ENCODE assay signal across 12 cellular contexts in the genomic region with DNA sequence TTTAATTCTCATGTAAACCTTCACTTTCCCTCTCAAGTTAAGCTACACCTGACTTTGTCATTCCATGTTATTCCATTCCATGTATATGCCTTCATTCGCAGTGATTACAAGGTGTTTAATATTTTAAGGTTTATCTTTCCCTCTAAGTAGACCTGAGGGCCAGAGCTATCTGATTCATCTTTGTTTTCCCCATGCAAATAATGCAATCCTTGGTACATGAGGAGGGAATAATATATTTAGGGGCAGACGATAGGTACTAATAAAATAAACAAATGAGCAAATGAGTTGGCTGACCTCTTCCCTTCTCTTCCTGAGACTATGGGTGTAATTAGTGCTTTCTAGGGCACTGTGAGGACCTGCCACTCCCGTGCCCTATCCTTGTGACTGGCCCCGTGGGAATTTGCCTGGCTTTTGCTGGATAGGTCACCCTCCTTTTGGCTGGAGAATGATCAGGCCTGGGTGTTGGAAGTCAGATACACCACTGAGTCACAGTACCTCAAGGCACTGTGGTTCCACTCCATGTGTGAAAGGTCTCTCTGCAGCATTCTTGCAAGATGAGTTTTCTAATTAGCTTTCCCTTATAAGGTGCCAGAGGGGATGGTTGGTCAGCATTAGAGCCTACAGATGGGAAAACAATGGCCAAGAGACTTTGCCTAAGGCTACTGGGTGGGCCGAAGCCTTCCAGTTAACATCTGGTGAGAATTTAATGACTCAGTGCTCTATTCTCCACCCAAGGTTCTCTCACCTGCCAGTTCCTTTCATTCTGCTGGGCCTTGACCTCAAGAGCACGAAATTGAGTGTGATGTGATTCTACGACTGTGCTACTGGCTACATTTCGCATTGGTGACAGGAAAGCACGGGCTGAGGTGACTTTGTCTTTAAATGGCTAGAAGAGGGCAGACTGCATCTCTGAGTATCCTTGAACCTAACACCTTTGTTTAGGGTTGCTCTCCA.
DNase-seq lines count a peak whose midpoint lies in the region; ATAC-seq and TF ChIP-seq lines count a peak whose summit lies in the region.
"Had no signal": no experiment of that assay in that cellular context is flagged by ENCODE, and none has a peak within 500 bp of the region (broad histone marks: within the 10 kb centered on the region; RNA-seq: fewer than 3 reads in every experiment).

No MANE protein-coding gene starts in this region.

- H3K9ac ChIP-seq in PC-3 (ENCODE audit: low read length): peak overlapping the region; percentile 32

- no peaks in the 10 kb centered on the region for H3K36me3 ChIP-seq in PC-3 (ENCODE audit: low read depth, low read length)
- H3K36me3 ChIP-seq: HAP-1 had no signal

- H3K27me3 ChIP-seq in PC-3 (ENCODE audit: low read length): no peaks in the 10 kb centered on the region

- POLR2A ChIA-PET in PC-3 (lab: Charles Lee; ENCODE audit: unreplicated experiment): interaction anchor here (0.6 kb wide), 1 partner anchor 226 kb away, joined by 8 read pairs; no protein-coding TSS in a partner anchor
- POLR2A ChIA-PET in activated CD4-positive, alpha-beta memory T cell treated with anti-CD3 and anti-CD28 coated beads for 36 hours (lab: Charles Lee): no interaction called here

- no peaks in the 10 kb centered on the region for H3K79me2 ChIP-seq in PC-3 (ENCODE audit: low read length)

- no peaks in the 10 kb centered on the region for H4K20me1 ChIP-seq in PC-3 (ENCODE audit: low read length)

- H3K4me3 ChIP-seq in PC-3 (ENCODE audit: low read length) (no peak overlapping the region), epithelial cell of proximal tubule (ENCODE audit: low read depth, low read length) (no peak overlapping the region)
- H3K4me3 ChIP-seq: HAP-1, psoas muscle had no signal

- TF ChIP-seq CTCF in PC-3 (conservative IDR thresholded peaks at IDR 0.05; ENCODE audit: low read depth, low read length) (no peak), epithelial cell of proximal tubule (conservative IDR thresholded peaks at IDR 0.05; ENCODE audit: low read depth, low read length) (no peak), osteocyte (IDR thresholded peaks at IDR 0.05) (no peak)

- no peaks in the 10 kb centered on the region for H3K27me3 Mint-ChIP-seq in osteocyte (ENCODE audit: unreplicated experiment)
- H3K27me3 Mint-ChIP-seq in activated CD4-positive, alpha-beta memory T cell treated with anti-CD3 and anti-CD28 coated beads for 36 hours: peaks cover 6% of the 10 kb centered on the region

- DNase-seq in ELR (ENCODE audit: low read depth) (peak; percentile 100), PC-3 (peak; percentile 99), epithelial cell of proximal tubule (ENCODE audit: low read depth) (peak; percentile 100), osteocyte (ENCODE audit: extremely low spot score, unreplicated experiment) (no peak), NCI-H2081 treated with DMSO at 0.1 percent for 48 hours (lab: John Stamatoyannopoulos, UW) (no peak)
- DNase-seq in activated CD4-positive, alpha-beta memory T cell treated with anti-CD3 and anti-CD28 coated beads for 36 hours: no peak
- DNase-seq: cerebellar nuclear complex, NCI-H345, psoas muscle had no signal

- no peak overlapping the region for H3K4me3 Mint-ChIP-seq in osteocyte (ENCODE audit: unreplicated experiment)
- H3K4me3 Mint-ChIP-seq in activated CD4-positive, alpha-beta memory T cell treated with anti-CD3 and anti-CD28 coated beads for 36 hours: no peak overlapping the region

- H3K9me3 ChIP-seq in PC-3 (ENCODE audit: low read length): no peaks in the 10 kb centered on the region
- H3K9me3 ChIP-seq: HAP-1, psoas muscle had no signal

- H3K27ac Mint-ChIP-seq in osteocyte (ENCODE audit: unreplicated experiment): peak overlapping the region; percentile 89
- H3K27ac Mint-ChIP-seq in activated CD4-positive, alpha-beta memory T cell treated with anti-CD3 and anti-CD28 coated beads for 36 hours: no peak overlapping the region

- BruUV-seq in PC-3 (replicated peaks; lab: Mats Ljungman, UMichigan): no TSS peak

- H3K4me1 Mint-ChIP-seq in osteocyte (ENCODE audit: unreplicated experiment): peaks cover 38% of the 10 kb centered on the region
- H3K4me1 Mint-ChIP-seq in activated CD4-positive, alpha-beta memory T cell treated with anti-CD3 and anti-CD28 coated beads for 36 hours (ENCODE audit: low read depth): peaks cover 2% of the 10 kb centered on the region

- no peaks in the 10 kb centered on the region for H3F3A ChIP-seq in PC-3 (ENCODE audit: low read length, unreplicated experiment)

- H3K4me1 ChIP-seq in PC-3 (ENCODE audit: insufficient read depth, low read length): peaks cover 41% of the 10 kb centered on the region
- H3K4me1 ChIP-seq: HAP-1, psoas muscle had no signal

- H3K9me2 ChIP-seq in PC-3 (replicated peaks; ENCODE audit: low read length): no peaks in the 10 kb centered on the region

- CTCF ChIA-PET in PC-3 (lab: Charles Lee): interaction anchor here (0.6 kb wide), 1 partner anchor 47 kb away, joined by 3 read pairs; no protein-coding TSS in a partner anchor
- CTCF ChIA-PET in activated CD4-positive, alpha-beta memory T cell treated with anti-CD3 and anti-CD28 coated beads for 36 hours (lab: Charles Lee): no interaction called here

- H2AFZ ChIP-seq in PC-3 (ENCODE audit: low read length): no peak overlapping the region

- peak overlapping the region; percentile 83 for H3K27ac ChIP-seq in PC-3 (ENCODE audit: low read length)
- H3K27ac ChIP-seq: psoas muscle had no signal

- peak overlapping the region; percentile 53 for H3K4me2 ChIP-seq in PC-3 (ENCODE audit: low read length)

- H3K9me3 Mint-ChIP-seq in osteocyte (ENCODE audit: unreplicated experiment): no peaks in the 10 kb centered on the region
- H3K9me3 Mint-ChIP-seq in activated CD4-positive, alpha-beta memory T cell treated with anti-CD3 and anti-CD28 coated beads for 36 hours: no peaks in the 10 kb centered on the region

- ATAC-seq in PC-3 (peak; percentile 88), GM18498 (IDR thresholded peaks at IDR 0.05; ENCODE audit: unreplicated experiment) (no peak), HG03520 (IDR thresholded peaks at IDR 0.05; ENCODE audit: unreplicated experiment) (no peak)
- ATAC-seq: psoas muscle had no signal

- H3K36me3 Mint-ChIP-seq in osteocyte (ENCODE audit: unreplicated experiment): no peaks in the 10 kb centered on the region
- H3K36me3 Mint-ChIP-seq in activated CD4-positive, alpha-beta memory T cell treated with anti-CD3 and anti-CD28 coated beads for 36 hours: no peaks in the 10 kb centered on the region

- intact Hi-C loops in PC-3 (cut with micrococcal nuclease): loop anchor here (1.0 to 5.0 kb wide), 9 partner anchors 23 to 613 kb away; no protein-coding TSS in a partner anchor
- intact Hi-C loops in activated CD4-positive, alpha-beta memory T cell treated with anti-CD3 and anti-CD28 coated beads for 36 hours (cut with micrococcal nuclease): no loop called here

Comparison
In these comparisons a context has a peak if more than half of its experiments do, and no peak if none do; other contexts are left out.
1. DNase-seq: peak in ELR (single experiment), PC-3 (single experiment) and epithelial cell of proximal tubule (single experiment); none in osteocyte (single experiment), NCI-H2081 treated with DMSO at 0.1 percent for 48 hours (single experiment) and activated CD4-positive, alpha-beta memory T cell treated with anti-CD3 and anti-CD28 coated beads for 36 hours (single experiment).